Comparison of ENCODE assay signal across 27 cellular contexts in the genomic region with DNA sequence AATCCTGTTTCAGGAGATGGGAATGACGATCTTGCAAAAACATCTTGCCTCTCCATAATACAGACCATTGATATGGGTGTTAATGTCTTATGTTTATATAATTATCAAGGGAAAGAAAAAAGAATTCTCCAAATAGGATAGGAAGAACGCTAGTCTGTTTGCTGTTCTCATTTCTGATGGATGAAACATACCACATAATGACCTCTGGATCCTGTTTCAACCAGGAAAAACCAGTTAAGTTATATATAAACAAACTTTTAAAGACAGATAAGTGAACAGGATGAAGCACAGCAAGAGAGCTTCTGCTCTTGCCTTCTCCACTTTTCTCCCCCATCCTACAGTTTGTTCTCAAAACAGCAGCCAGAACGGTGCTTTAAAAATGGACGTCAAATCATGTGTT. TPM values are rescaled to one million over a fixed set of nuclear protein-coding genes. Genes with fewer than 3 reads are reported as not detected.
A peak's percentile ranks its signal among the peaks of the same experiment; 100 is the strongest.
DNase-seq lines count a peak whose midpoint lies in the region; ATAC-seq and TF ChIP-seq lines count a peak whose summit lies in the region.
"Had no signal": no experiment of that assay in that cellular context is flagged by ENCODE, and none has a peak within 500 bp of the region (broad histone marks: within the 10 kb centered on the region; RNA-seq: fewer than 3 reads in every experiment).

No MANE protein-coding gene starts in this region.

- no peak overlapping the region for H3K4me3 Mint-ChIP-seq in activated CD4-positive, alpha-beta memory T cell treated with anti-CD3 and anti-CD28 coated beads, Interleukin-2, amount 10 ng/mL, durations not matched to agents 7 days and 5 days
- H3K4me3 Mint-ChIP-seq: activated naive CD8-positive, alpha-beta T cell treated with anti-CD3 and anti-CD28 coated beads, Interleukin-2, amount 50 U/mL, for 24 hours; CD14-positive monocyte; T-helper 17 cell had no signal

- peak; percentile 65 for ATAC-seq in mucosa of descending colon
- ATAC-seq in stimulated activated naive CD8-positive, alpha-beta T cell treated with anti-CD3 and anti-CD28 coated beads, Interleukin-15, Interleukin-2, amounts not matched to agents 100 U/mL and 50 U/mL, for 24 hours: no peak
- ATAC-seq: activated naive CD8-positive, alpha-beta T cell treated with anti-CD3 and anti-CD28 coated beads, Interleukin-2, amount 50 U/mL, for 24 hours; heart left ventricle; Panc1; T-helper 17 cell had no signal

- H3K36me3 ChIP-seq in mucosa of descending colon (ENCODE audit: low read depth): peaks cover 16% of the 10 kb centered on the region
- H3K36me3 ChIP-seq in MG63: no peaks in the 10 kb centered on the region

- no peaks in the 10 kb centered on the region for H3K27me3 Mint-ChIP-seq in activated CD4-positive, alpha-beta memory T cell treated with anti-CD3 and anti-CD28 coated beads, Interleukin-2, amount 10 ng/mL, durations not matched to agents 7 days and 5 days
- H3K27me3 Mint-ChIP-seq: activated naive CD8-positive, alpha-beta T cell treated with anti-CD3 and anti-CD28 coated beads, Interleukin-2, amount 50 U/mL, for 24 hours; T-helper 17 cell had no signal

- H3K9me3 ChIP-seq in AG04450 (ENCODE audit: control insufficient read depth, insufficient read depth, low read length): no peaks in the 10 kb centered on the region
- no peaks in the 10 kb centered on the region for H3K9me3 ChIP-seq in mucosa of descending colon
- no peaks in the 10 kb centered on the region for H3K9me3 ChIP-seq in MG63
- H3K9me3 ChIP-seq: heart left ventricle, right atrium auricular region, suprapubic skin had no signal

- peaks cover 4% of the 10 kb centered on the region for H3K36me3 Mint-ChIP-seq in activated CD4-positive, alpha-beta memory T cell treated with anti-CD3 and anti-CD28 coated beads, Interleukin-2, amount 10 ng/mL, durations not matched to agents 7 days and 5 days (ENCODE audit: low read depth)

- no peaks in the 10 kb centered on the region for H3K4me1 ChIP-seq in mucosa of descending colon (ENCODE audit: low read depth)
- H3K4me1 ChIP-seq: suprapubic skin had no signal

- intact Hi-C loops in mucosa of descending colon (cut with DNase I, micrococcal nuclease): no loop called here

- no peaks in the 10 kb centered on the region for H3K9me3 Mint-ChIP-seq in activated CD4-positive, alpha-beta memory T cell treated with anti-CD3 and anti-CD28 coated beads, Interleukin-2, amount 10 ng/mL, durations not matched to agents 7 days and 5 days
- H3K9me3 Mint-ChIP-seq: activated naive CD8-positive, alpha-beta T cell treated with anti-CD3 and anti-CD28 coated beads, Interleukin-2, amount 50 U/mL, for 24 hours; CD14-positive monocyte had no signal

- POLR2A ChIA-PET in AG04450 (lab: Yijun Ruan, JAX): interaction anchor here (0.7 to 0.9 kb wide), 2 partner anchors 11 to 26 kb away, joined by 3 read pairs; no protein-coding TSS in a partner anchor
- POLR2A ChIA-PET in activated CD4-positive, alpha-beta memory T cell treated with anti-CD3 and anti-CD28 coated beads, Interleukin-2, amount 10 ng/mL, durations not matched to agents 7 days and 5 days (lab: Charles Lee): no interaction called here

- H3K27ac Mint-ChIP-seq in activated CD4-positive, alpha-beta memory T cell treated with anti-CD3 and anti-CD28 coated beads, Interleukin-2, amount 10 ng/mL, durations not matched to agents 7 days and 5 days: no peak overlapping the region
- H3K27ac Mint-ChIP-seq: activated naive CD8-positive, alpha-beta T cell treated with anti-CD3 and anti-CD28 coated beads, Interleukin-2, amount 50 U/mL, for 24 hours; T-helper 17 cell had no signal

- no peaks in the 10 kb centered on the region for H3K4me1 Mint-ChIP-seq in activated CD4-positive, alpha-beta memory T cell treated with anti-CD3 and anti-CD28 coated beads, Interleukin-2, amount 10 ng/mL, durations not matched to agents 7 days and 5 days
- H3K4me1 Mint-ChIP-seq: activated naive CD8-positive, alpha-beta T cell treated with anti-CD3 and anti-CD28 coated beads, Interleukin-2, amount 50 U/mL, for 24 hours; CD14-positive monocyte had no signal

- DNase-seq in AG04450 (ENCODE audit: low read depth, low spot score) (peak; percentile 50), LNCaP clone FGC (ENCODE audit: low read depth) (peak; percentile 67), choroid plexus epithelial cell (ENCODE audit: low read depth) (peak; percentile 85), mucosa of descending colon (no peak), COR-L47 (lab: John Stamatoyannopoulos, UW) (no peak), MG63 (no peak)
- no peak for DNase-seq in activated CD4-positive, alpha-beta memory T cell treated with anti-CD3 and anti-CD28 coated beads, Interleukin-2, amount 10 ng/mL, durations not matched to agents 7 days and 5 days
- no peak for DNase-seq in stimulated activated naive CD8-positive, alpha-beta T cell treated with anti-CD3 and anti-CD28 coated beads, Interleukin-15, Interleukin-2, amounts not matched to agents 100 U/mL and 50 U/mL, for 24 hours
- DNase-seq: activated CD4-positive, alpha-beta T cell treated with anti-CD3 and anti-CD28 coated beads, Interleukin-2, amount 50 U/mL, for 1 hour; activated effector memory CD4-positive, alpha-beta T cell treated with anti-CD3 and anti-CD28 coated beads, Interleukin-2, amount 50 U/mL, for 16 hours; activated naive CD8-positive, alpha-beta T cell treated with anti-CD3 and anti-CD28 coated beads, Interleukin-2, amount 50 U/mL, for 24 hours; central memory CD4-positive, alpha-beta T cell; DMS 273 treated with DMSO at 0.1 percent for 48 hours; effector CD4-positive, alpha-beta T cell; GOT3; heart left ventricle; KG1; NCI-H1092; NCI-H1930; NCI-H226; nucleus accumbens; T-helper 17 cell had no signal

- no peak for TF ChIP-seq CTCF in AG04450 (IDR thresholded peaks at IDR 0.05; ENCODE audit: low read depth, low read length)
- no peak for TF ChIP-seq CTCF in LNCaP clone FGC (IDR thresholded peaks at IDR 0.05; ENCODE audit: control insufficient read depth, extremely low read depth, insufficient read depth)
- no peak for TF ChIP-seq CTCF in choroid plexus epithelial cell (conservative IDR thresholded peaks at IDR 0.05; ENCODE audit: low read depth, low read length)
- no peak for TF ChIP-seq CTCF in mucosa of descending colon (IDR thresholded peaks at IDR 0.05)

- H3K27me3 ChIP-seq in AG04450 (ENCODE audit: control insufficient read depth, insufficient read depth, low read length) (no peaks in the 10 kb centered on the region), MG63 (no peaks in the 10 kb centered on the region)
- H3K27me3 ChIP-seq: heart left ventricle, right atrium auricular region, suprapubic skin had no signal

- CTCF ChIA-PET in AG04450 (lab: Charles Lee): no interaction called here
- CTCF ChIA-PET in activated CD4-positive, alpha-beta memory T cell treated with anti-CD3 and anti-CD28 coated beads, Interleukin-2, amount 10 ng/mL, durations not matched to agents 7 days and 5 days (lab: Charles Lee): interaction anchor here (0.7 kb wide), 1 partner anchor 41 kb away, joined by 3 read pairs; no protein-coding TSS in a partner anchor

- peak overlapping the region; percentile 42 for H3K27ac ChIP-seq in AG04450 (ENCODE audit: low read depth, low read length)
- H3K27ac ChIP-seq: heart left ventricle, right atrium auricular region, suprapubic skin had no signal

- H3K4me3 ChIP-seq in AG04450 (ENCODE audit: low read depth, low read length): no peak overlapping the region
- no peak overlapping the region for H3K4me3 ChIP-seq in LNCaP clone FGC (ENCODE audit: low read depth, low read length)
- no peak overlapping the region for H3K4me3 ChIP-seq in choroid plexus epithelial cell (ENCODE audit: low read depth, low read length)
- H3K4me3 ChIP-seq in mucosa of descending colon: no peak overlapping the region
- no peak overlapping the region for H3K4me3 ChIP-seq in MG63
- H3K4me3 ChIP-seq: heart left ventricle, lung, right atrium auricular region, suprapubic skin had no signal

RNA-seq across cellular contexts. Expression of gene COQ6, which starts 27.8 kb away (rescaled TPM):
- polyA plus RNA-seq in AG04450 (2011; rRNA removed): 25.9 and 28.5 TPM in 2 replicates
- polyA minus RNA-seq in AG04450 (2011; rRNA and poly(A)+ RNA removed): 13.4 and 16.0 TPM in 2 replicates
- total RNA-seq in mucosa of descending colon: 10 to 100 TPM; 18.9 to 20.6 (median 20.5) TPM
- total RNA-seq in MG63 (2014; rRNA removed; shearing (Covaris generic); ENCODE audit: low replicate concordance): 63.1 and 68.3 TPM in 2 replicates
- 10 to 100 TPM; 13.2 to 15.5 TPM for total RNA-seq in activated CD4-positive, alpha-beta memory T cell treated with anti-CD3 and anti-CD28 coated beads, Interleukin-2, amount 10 ng/mL, durations not matched to agents 7 days and 5 days

RNA-seq across cellular contexts. Expression of gene FAM161B, which starts 28.0 kb away (rescaled TPM):
- 2.6 and 2.8 TPM in 2 replicates for polyA plus RNA-seq in AG04450 (2011; rRNA removed)
- 2.0 and 2.1 TPM in 2 replicates for polyA minus RNA-seq in AG04450 (2011; rRNA and poly(A)+ RNA removed)
- total RNA-seq in mucosa of descending colon: 1 to 10 TPM; 4.0 to 6.8 (median 6.2) TPM
- 1.6 and 4.5 TPM in 2 replicates for total RNA-seq in MG63 (2014; rRNA removed; shearing (Covaris generic); ENCODE audit: low replicate concordance)
- 1 to 10 TPM; 1.8 to 2.1 TPM for total RNA-seq in activated CD4-positive, alpha-beta memory T cell treated with anti-CD3 and anti-CD28 coated beads, Interleukin-2, amount 10 ng/mL, durations not matched to agents 7 days and 5 days

RNA-seq across cellular contexts. Expression of gene ENTPD5, which starts 41.2 kb away (rescaled TPM):
- 10.0 and 11.4 TPM in 2 replicates for polyA plus RNA-seq in AG04450 (2011; rRNA removed)
- 7.8 and 11.6 TPM in 2 replicates for polyA minus RNA-seq in AG04450 (2011; rRNA and poly(A)+ RNA removed)
- 100 to 1,000 TPM in 2 of 3 donors, 10 to 100 TPM in 1; 79.9 to 296 (median 153) TPM for total RNA-seq in mucosa of descending colon
- 1.2 and 4.5 TPM in 2 replicates for total RNA-seq in MG63 (2014; rRNA removed; shearing (Covaris generic); ENCODE audit: low replicate concordance)
- total RNA-seq in activated CD4-positive, alpha-beta memory T cell treated with anti-CD3 and anti-CD28 coated beads, Interleukin-2, amount 10 ng/mL, durations not matched to agents 7 days and 5 days: 10 to 100 TPM; 10.5 to 11.1 TPM

RNA-seq across cellular contexts. Expression of gene BBOF1, which starts 41.3 kb away (rescaled TPM):
- polyA plus RNA-seq in AG04450 (2011; rRNA removed): 4.8 and 6.7 TPM in 2 replicates
- polyA minus RNA-seq in AG04450 (2011; rRNA and poly(A)+ RNA removed): 1.1 and 3.2 TPM in 2 replicates
- 1 to 10 TPM; 3.9 to 6.8 (median 4.1) TPM for total RNA-seq in mucosa of descending colon
- total RNA-seq in MG63 (2014; rRNA removed; shearing (Covaris generic); ENCODE audit: low replicate concordance): 0.92 and 5.5 TPM in 2 replicates
- total RNA-seq in activated CD4-positive, alpha-beta memory T cell treated with anti-CD3 and anti-CD28 coated beads, Interleukin-2, amount 10 ng/mL, durations not matched to agents 7 days and 5 days: 1 to 10 TPM in 1 of 2 experiments, under 1 TPM in 1; 0.50 to 1.3 TPM

Comparison
In these comparisons a context has a peak if more than half of its experiments do, and no peak if none do; other contexts are left out.
1. DNase-seq: peak in AG04450 (single experiment), LNCaP clone FGC (single experiment) and choroid plexus epithelial cell (single experiment); none in mucosa of descending colon (0 of 3), COR-L47 (single experiment), MG63 (single experiment), activated CD4-positive, alpha-beta memory T cell treated with anti-CD3 and anti-CD28 coated beads, Interleukin-2, amount 10 ng/mL, durations not matched to agents 7 days and 5 days (single experiment) and stimulated activated naive CD8-positive, alpha-beta T cell treated with anti-CD3 and anti-CD28 coated beads, Interleukin-15, Interleukin-2, amounts not matched to agents 100 U/mL and 50 U/mL, for 24 hours (single experiment).
2. RNA of gene ENTPD5, which starts 41.2 kb away (total RNA-seq): 79.9 to 296 TPM in mucosa of descending colon; 10.5 to 11.1 TPM in activated CD4-positive, alpha-beta memory T cell treated with anti-CD3 and anti-CD28 coated beads, Interleukin-2, amount 10 ng/mL, durations not matched to agents 7 days and 5 days and 1.2 to 4.5 TPM in MG63; every median in the first group is over 4 times any median in the second.